8 cellular contexts compared by ENCODE assay signal in the genomic region with DNA sequence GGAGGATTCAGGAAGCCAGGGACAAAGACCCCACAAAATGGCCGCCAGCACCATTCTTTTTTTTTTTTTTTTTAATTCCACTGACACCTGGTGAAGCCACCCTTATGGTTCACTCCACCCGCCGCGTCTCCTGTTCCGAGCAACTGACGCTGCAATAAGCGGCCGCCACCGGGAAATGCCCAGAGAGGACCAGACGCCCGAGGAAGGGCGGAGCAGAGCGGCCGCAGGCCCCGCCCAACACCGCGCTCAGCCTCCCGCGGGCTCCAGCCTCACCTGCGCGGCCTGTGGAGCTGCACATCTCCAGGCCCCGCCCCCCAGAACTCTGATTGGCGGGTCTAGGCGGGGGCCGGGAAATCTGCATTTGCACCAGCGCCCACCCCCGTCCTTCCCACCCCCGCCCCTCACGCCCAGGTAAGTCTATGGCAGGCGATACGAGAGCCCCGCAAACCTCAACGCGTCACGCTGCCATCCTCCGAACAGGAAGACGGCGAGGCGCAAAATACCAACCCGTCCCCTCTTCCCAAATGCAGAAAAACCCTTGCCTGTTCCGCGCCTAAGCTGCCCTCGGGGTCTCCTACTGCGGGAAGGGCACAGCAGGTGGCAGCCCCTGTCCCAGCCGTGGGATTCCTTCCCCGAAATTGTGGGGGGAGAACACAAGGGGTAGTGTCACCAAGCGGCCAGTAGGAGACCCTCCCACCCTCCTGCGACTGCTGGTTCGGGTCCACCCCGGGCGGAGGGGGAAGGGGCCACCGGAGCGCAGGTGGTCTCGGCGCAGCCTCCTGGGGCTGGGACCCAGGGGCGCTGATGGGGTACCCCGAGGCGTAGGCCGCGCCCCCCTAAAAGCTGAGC. TPM values are rescaled to one million over a fixed set of nuclear protein-coding genes. Genes with fewer than 3 reads are reported as not detected.
DNase-seq lines count a peak whose midpoint lies in the region; ATAC-seq, FAIRE-seq and TF ChIP-seq lines count a peak whose summit lies in the region.

No MANE protein-coding gene starts in this region.

- H3K79me2 ChIP-seq in Karpas-422 (ENCODE audit: low read length), result no peaks in the 10 kb centered on the region

- no peak overlapping the region for H3K9ac ChIP-seq in Karpas-422 (ENCODE audit: low read length)

- TF ChIP-seq CTCF in bronchial epithelial cell (IDR thresholded peaks at IDR 0.05; ENCODE audit: insufficient read depth, low read length, severe bottlenecking), result peak; percentile 46

- H3K27ac ChIP-seq in Karpas-422 (ENCODE audit: low read length), result no peak overlapping the region

- H3K36me3 Mint-ChIP-seq in immature natural killer cell, result peaks cover 0 to 6% (median 0%) of the 10 kb centered on the region in 3 donors

- peak overlapping the region in 4 of 6 donors; percentile 49 to 86 (median 64) for H3K27ac Mint-ChIP-seq in immature natural killer cell

- FAIRE-seq in bronchial epithelial cell (lab: Jason Lieb, UNC), result no peak

- no peaks in the 10 kb centered on the region for H3K36me3 ChIP-seq in bronchial epithelial cell (ENCODE audit: control insufficient read depth, insufficient read depth, low read length)
- no peaks in the 10 kb centered on the region for H3K36me3 ChIP-seq in Karpas-422 (ENCODE audit: insufficient read depth, low read length)

- H3K9me3 Mint-ChIP-seq in immature natural killer cell, result no peaks in the 10 kb centered on the region

- no peak for ATAC-seq in HG03521 (IDR thresholded peaks at IDR 0.05; ENCODE audit: unreplicated experiment)

- no peak overlapping the region for H2AFZ ChIP-seq in Karpas-422 (ENCODE audit: low read length)

- H3K9me2 ChIP-seq in Karpas-422 (replicated peaks; ENCODE audit: insufficient read depth, low read length), result no peaks in the 10 kb centered on the region

- no peak overlapping the region for H3K4me2 ChIP-seq in Karpas-422 (ENCODE audit: low read depth, low read length, poor library complexity, severe bottlenecking)

- H3K27me3 Mint-ChIP-seq in immature natural killer cell (ENCODE audit: low read depth in 3 of 3), result peaks cover 4 to 8% (median 7%) of the 10 kb centered on the region in 3 donors

- DNase-seq in DMS79 treated with DMSO at 0.1 percent for 48 hours (lab: John Stamatoyannopoulos, UW), result peak; percentile 95
- DNase-seq in M059J (ENCODE audit: low read depth), result peak; percentile 77
- peak; percentile 41 for DNase-seq in SKM-1 (lab: John Stamatoyannopoulos, UW; ENCODE audit: unreplicated experiment)
- DNase-seq in bronchial epithelial cell (ENCODE audit: low read depth), result peak; percentile 71
- peak; percentile 55 to 65 (median 55) for DNase-seq in immature natural killer cell
- DNase-seq in skeletal muscle cell (ENCODE audit: low read depth), result no peak
- DNase-seq in Karpas-422, result no peak

- peak overlapping the region; percentile 81 to 90 (median 85) for H3K4me3 Mint-ChIP-seq in immature natural killer cell

- H4K20me1 ChIP-seq in Karpas-422 (ENCODE audit: insufficient read depth, low read depth, low read length), result no peaks in the 10 kb centered on the region

- H3K4me1 ChIP-seq in Karpas-422 (ENCODE audit: low read length), result no peaks in the 10 kb centered on the region

- peak overlapping the region; percentile 59 for H3K4me3 ChIP-seq in bronchial epithelial cell (ENCODE audit: low read depth, low read length)
- H3K4me3 ChIP-seq in skeletal muscle cell (ENCODE audit: low read depth, low read length), result peak overlapping the region; percentile 62
- no peak overlapping the region for H3K4me3 ChIP-seq in Karpas-422 (ENCODE audit: low read length)

- no peaks in the 10 kb centered on the region for H3K27me3 ChIP-seq in bronchial epithelial cell (ENCODE audit: control insufficient read depth, insufficient read depth, low read length)
- no peaks in the 10 kb centered on the region for H3K27me3 ChIP-seq in Karpas-422 (ENCODE audit: low read length)

- no peaks in the 10 kb centered on the region for H3K9me3 ChIP-seq in Karpas-422 (ENCODE audit: low read length)

- peaks cover 15 to 26% of the 10 kb centered on the region in 2 donors for H3K4me1 Mint-ChIP-seq in immature natural killer cell

RNA-seq across cellular contexts. Expression of gene ATP9A, which starts 0.9 kb away (rescaled TPM):
- total RNA-seq in M059J (2014; rRNA removed; shearing (Covaris generic)), result 11.0 and 20.6 TPM in 2 replicates
- 22.7 and 26.3 TPM in 2 replicates for total RNA-seq in bronchial epithelial cell
- 1 to 10 TPM in 2 of 3 donors, under 1 TPM in 1; 0.82 to 2.8 (median 1.2) TPM for polyA plus RNA-seq in immature natural killer cell
- 0.04 and 0.19 TPM in 2 replicates for total RNA-seq in Karpas-422 (2014; rRNA removed; shearing (Covaris generic); ENCODE audit: low replicate concordance)

RNA-seq across cellular contexts. Expression of gene SALL4, which starts 35.1 kb away (rescaled TPM):
- 1.6 and 2.4 TPM in 2 replicates for total RNA-seq in M059J (2014; rRNA removed; shearing (Covaris generic))
- 0.13 and 0.26 TPM in 2 replicates for total RNA-seq in bronchial epithelial cell
- under 1 TPM in 1 of 3 donors, not detected in 2; 0.08 TPM for polyA plus RNA-seq in immature natural killer cell
- total RNA-seq in Karpas-422 (2014; rRNA removed; shearing (Covaris generic); ENCODE audit: low replicate concordance), result 0.07 TPM in 1 of 2 replicates, not detected in the other

Comparison
In these comparisons a context has a peak if more than half of its experiments do, and no peak if none do; other contexts are left out.
1. DNase-seq: peak in DMS79 treated with DMSO at 0.1 percent for 48 hours (single experiment), M059J (single experiment), SKM-1 (single experiment), bronchial epithelial cell (single experiment) and immature natural killer cell (3 of 3); none in skeletal muscle cell (single experiment) and Karpas-422 (single experiment).
2. RNA of gene ATP9A, which starts 0.9 kb away (total RNA-seq): 22.7 to 26.3 TPM in bronchial epithelial cell and 11.0 to 20.6 TPM in M059J; 0.04 to 0.19 TPM in Karpas-422; every median in the first group is over 10 times any median in the second.